Comparison of ENCODE assay signal across 8 cellular contexts in genomic region chr3:11059090-11059798, GRCh38.
DNase-seq lines count a peak whose midpoint lies in the region; ATAC-seq and TF ChIP-seq lines count a peak whose summit lies in the region.

No MANE protein-coding gene starts in this region.

- peaks cover 6% of the 10 kb centered on the region for H3K36me3 Mint-ChIP-seq in WTC11

- peak; percentile 77 for ATAC-seq in WTC11
- ATAC-seq in HG03039 (IDR thresholded peaks at IDR 0.05; ENCODE audit: unreplicated experiment), result no peak
- ATAC-seq in GM18861 (IDR thresholded peaks at IDR 0.05; ENCODE audit: unreplicated experiment), result no peak

- H2AFZ ChIP-seq in neural cell (ENCODE audit: low read depth, low read length), result no peak overlapping the region

- H3K27ac Mint-ChIP-seq in WTC11, result no peak overlapping the region

- CTCF ChIA-PET in WTC11 (lab: Charles Lee), result interaction anchor here (0.6 to 5.0 kb wide), 44 partner anchors 10 to 300 kb away, joined by 3 to 111 read pairs (median 8); partner anchors contain the start of genes ATG7 and HRH1

- H3K4me3 Mint-ChIP-seq in WTC11, result no peak overlapping the region

- H3K9me3 Mint-ChIP-seq in WTC11, result peaks cover 13% of the 10 kb centered on the region

- H3K79me2 ChIP-seq in neural cell (replicated peaks; ENCODE audit: insufficient read depth, low read length), result no peaks in the 10 kb centered on the region

- H3K9me2 ChIP-seq in neural cell (ENCODE audit: insufficient read depth, low read length), result no peaks in the 10 kb centered on the region

- peak; percentile 100 for TF ChIP-seq RAD21 in neural cell (conservative IDR thresholded peaks at IDR 0.05)

- no peaks in the 10 kb centered on the region for H3F3A ChIP-seq in neural cell (ENCODE audit: insufficient read depth, low read length, poor library complexity, severe bottlenecking)

- no peaks in the 10 kb centered on the region for H3K36me3 ChIP-seq in neural cell (ENCODE audit: insufficient read depth, low read length)

- H3K4me2 ChIP-seq in neural cell (ENCODE audit: low read length), result no peak overlapping the region

- H4K20me1 ChIP-seq in neural cell (ENCODE audit: insufficient read depth), result no peaks in the 10 kb centered on the region

- H3K4me3 ChIP-seq in neural cell (ENCODE audit: low read length), result no peak overlapping the region

- TF ChIP-seq CTCF in WTC11 (IDR thresholded peaks at IDR 0.05), result peak; percentile 66
- TF ChIP-seq CTCF in neural cell (IDR thresholded peaks at IDR 0.05; ENCODE audit: poor library complexity, severe bottlenecking), result peak; percentile 98

- H3K27me3 Mint-ChIP-seq in WTC11 (ENCODE audit: low read depth), result peaks cover 30% of the 10 kb centered on the region

- no peak overlapping the region for H3K27ac ChIP-seq in neural cell (ENCODE audit: low read length)

- no peaks in the 10 kb centered on the region for H3K9me3 ChIP-seq in neural cell (ENCODE audit: low read length)

- H3K27me3 ChIP-seq in neural cell (ENCODE audit: insufficient read depth, low read depth, low read length), result peaks cover 15% of the 10 kb centered on the region

- no peak for TF ChIP-seq EP300 in neural cell (conservative IDR thresholded peaks at IDR 0.05; ENCODE audit: poor library complexity, severe bottlenecking)

- H3K4me1 Mint-ChIP-seq in WTC11, result no peaks in the 10 kb centered on the region

- POLR2A ChIA-PET in WTC11 (lab: Charles Lee), result interaction anchor here (1.2 kb wide), 1 partner anchor 187 kb away, joined by 3 read pairs; no protein-coding TSS in a partner anchor

- DNase-seq in stimulated activated CD4-positive, alpha-beta T cell treated with anti-CD3 and anti-CD28 coated beads, Interleukin-12 subunit alpha, Interleukin-12 subunit beta, amount 100 ng/mL, for 24 hours (ENCODE audit: low read depth in 2 of 2), result peak; percentile 15 to 25
- DNase-seq in stimulated activated CD4-positive, alpha-beta T cell treated with anti-CD3 and anti-CD28 coated beads, Interleukin-4, amount 100 ng/mL, for 4 hours, result no peak
- DNase-seq in NCI-H1694 (lab: John Stamatoyannopoulos, UW) (peak; percentile 32), WTC11 (ENCODE audit: low spot score) (peak; percentile 77), fibroblast of gingiva (ENCODE audit: low read depth) (peak; percentile 44)

- peak overlapping the region; percentile 20 for H3K9ac ChIP-seq in neural cell (ENCODE audit: low read length)

TF ChIP-seq in WTC11, 78 proteins besides CTCF, POLR2A, EP300 and RAD21:
- no peak for TF ChIP-seq E2F1 (CRISPR knock-in tag; IDR thresholded peaks at IDR 0.05)
- no peak for TF ChIP-seq ATF3 (CRISPR knock-in tag; conservative IDR thresholded peaks at IDR 0.05)
- TF ChIP-seq ATF6 (CRISPR knock-in tag; IDR thresholded peaks at IDR 0.05), result no peak
- no peak for TF ChIP-seq FOXP4 (CRISPR knock-in tag; IDR thresholded peaks at IDR 0.05)
- no peak for TF ChIP-seq ZNF138 (CRISPR knock-in tag; conservative IDR thresholded peaks at IDR 0.05)

TF ChIP-seq in neural cell, 6 proteins besides CTCF, POLR2A, EP300 and RAD21:
- no peak for TF ChIP-seq REST (IDR thresholded peaks at IDR 0.05; ENCODE audit: borderline replicate concordance)
- peak; percentile 100 for TF ChIP-seq SMC3 (conservative IDR thresholded peaks at IDR 0.05; ENCODE audit: poor library complexity)

Comparison
In these comparisons a context has a peak if more than half of its experiments do, and no peak if none do; other contexts are left out.
1. DNase-seq: peak in stimulated activated CD4-positive, alpha-beta T cell treated with anti-CD3 and anti-CD28 coated beads, Interleukin-12 subunit alpha, Interleukin-12 subunit beta, amount 100 ng/mL, for 24 hours (2 of 2), NCI-H1694 (single experiment), WTC11 (single experiment) and fibroblast of gingiva (single experiment); none in stimulated activated CD4-positive, alpha-beta T cell treated with anti-CD3 and anti-CD28 coated beads, Interleukin-4, amount 100 ng/mL, for 4 hours (0 of 2).